8 cellular contexts compared by ENCODE assay signal in the genomic region with DNA sequence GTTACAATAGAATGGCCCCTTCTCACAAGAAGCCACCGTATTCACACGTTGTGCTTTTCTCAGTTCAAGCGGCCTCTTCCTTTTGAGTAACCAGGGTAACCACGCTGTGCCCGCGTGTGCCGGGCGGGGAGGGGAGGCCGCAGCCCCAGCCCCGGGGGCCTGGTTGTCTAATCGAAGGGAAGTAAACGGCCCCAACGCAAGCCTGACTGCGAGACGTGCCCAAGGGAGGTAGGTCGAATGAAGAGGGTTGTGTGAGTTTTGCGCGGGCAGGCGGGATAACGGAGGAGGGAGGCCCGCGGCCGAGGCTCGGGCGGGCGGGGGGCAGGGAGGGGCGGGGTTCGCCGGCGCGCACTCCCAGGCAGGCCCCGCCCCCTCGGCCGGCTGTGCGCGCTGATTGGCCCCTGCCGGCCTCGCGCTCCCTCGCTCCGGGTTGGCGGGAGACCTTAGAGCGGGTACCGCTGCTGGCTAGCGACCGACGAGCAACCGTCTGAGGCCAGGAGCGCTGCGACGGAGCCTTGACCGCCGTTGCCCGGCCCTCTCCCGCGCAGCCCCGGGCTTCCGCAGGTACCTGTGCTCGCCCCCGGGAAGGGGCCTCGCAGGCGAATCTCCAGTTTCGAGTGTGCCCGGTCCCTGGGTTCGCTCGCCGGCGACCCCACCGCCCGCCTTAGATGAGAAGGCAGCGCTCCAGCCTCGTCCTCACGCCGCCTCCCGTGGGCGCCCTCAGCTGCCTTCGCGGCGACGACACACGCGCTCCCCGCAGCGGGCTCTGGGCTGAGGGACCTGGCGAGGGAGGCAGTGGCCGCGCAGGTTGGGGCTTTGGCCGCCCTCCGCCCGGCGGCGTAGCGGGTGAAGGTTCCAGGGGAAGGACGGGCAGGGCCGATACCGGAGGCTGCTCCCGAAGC. TPM values are rescaled to one million over a fixed set of nuclear protein-coding genes. Genes with fewer than 3 reads are reported as not detected.
DNase-seq lines count a peak whose midpoint lies in the region; ATAC-seq and TF ChIP-seq lines count a peak whose summit lies in the region.

A gene (plus strand): TSS at position 451 of the 902 bp plus-strand sequence. CDS start 5,181 bp downstream, outside the sequence.

- H4K20me1 ChIP-seq in BLaER1 treated with 17β-estradiol and CSF1 and Interleukin-3, amounts not matched to agents 10 nM and 100 nM: peaks cover 0 to 16% (median 0%) of the 10 kb centered on the region in 11 experiments; a peak in 4 of 22 replicates

- peak within 1 kb of the TSS in 4 of 11 experiments; percentile 8 to 30 (median 23); a peak in 3 of 22 replicates for H3K9ac ChIP-seq in BLaER1 treated with 17β-estradiol and CSF1 and Interleukin-3, amounts not matched to agents 10 nM and 100 nM

- no peak within 1 kb of the TSS for H3K27ac ChIP-seq in BLaER1 treated with 17β-estradiol and CSF1 and Interleukin-3, amounts not matched to agents 10 nM and 100 nM
- no peak within 1 kb of the TSS for H3K27ac ChIP-seq in vagina

- peak within 1 kb of the TSS in 4 of 10 experiments; percentile 27 to 54 (median 38); a peak in 5 of 20 replicates for H3K4me3 ChIP-seq in BLaER1 treated with 17β-estradiol and CSF1 and Interleukin-3, amounts not matched to agents 10 nM and 100 nM
- peak within 1 kb of the TSS; percentile 47 to 51 for H3K4me3 ChIP-seq in vagina

- no peak for TF ChIP-seq CTCF in vagina (IDR thresholded peaks at IDR 0.05)

- intact Hi-C loops in left ventricle myocardium superior (cut with micrococcal nuclease): no loop called here
- intact Hi-C loops in vagina (cut with DNase I): no loop called here

- ATAC-seq in GM19397 (IDR thresholded peaks at IDR 0.05; ENCODE audit: unreplicated experiment): peak; percentile 85
- ATAC-seq in HG03565 (IDR thresholded peaks at IDR 0.05; ENCODE audit: unreplicated experiment): peak; percentile 59
- ATAC-seq in left ventricle myocardium superior: peak; percentile 96

- H3K36me3 ChIP-seq in BLaER1 treated with 17β-estradiol and CSF1 and Interleukin-3, amounts not matched to agents 10 nM and 100 nM: peaks cover 20 to 39% (median 28%) of the 10 kb centered on the region in 11 experiments
- peaks cover 0 to 4% of the 10 kb centered on the region in 2 donors for H3K36me3 ChIP-seq in vagina

- DNase-seq in T-helper 1 cell (peak; percentile 66 to 84 (median 73)), amygdala (lab: John Stamatoyannopoulos, UW) (peak in 44 of 56 donors; percentile 3 to 78 (median 38)), left ventricle myocardium superior (peak; percentile 87), renal cortical epithelial cell (ENCODE audit: low read depth) (peak; percentile 50), vagina (ENCODE audit: extremely low spot score in 2 of 2) (no peak)

- H3K9me3 ChIP-seq in BLaER1 treated with 17β-estradiol and CSF1 and Interleukin-3, amounts not matched to agents 10 nM and 100 nM (replicated peaks in 1 of 11): peaks cover 0 to 21% (median 8%) of the 10 kb centered on the region in 11 experiments; a peak in 14 of 22 replicates
- H3K9me3 ChIP-seq in vagina: no peaks in the 10 kb centered on the region

- H3K27me3 ChIP-seq in BLaER1 treated with 17β-estradiol and CSF1 and Interleukin-3, amounts not matched to agents 10 nM and 100 nM: no peaks in the 10 kb centered on the region
- H3K27me3 ChIP-seq in vagina: no peaks in the 10 kb centered on the region

- TF ChIP-seq POLR2A in vagina (IDR thresholded peaks at IDR 0.05): no peak

- H3K4me2 ChIP-seq in BLaER1 treated with 17β-estradiol and CSF1 and Interleukin-3, amounts not matched to agents 10 nM and 100 nM: peak within 1 kb of the TSS in 10 of 11 experiments; percentile 8 to 53 (median 42); a peak in 17 of 22 replicates

- H3K4me1 ChIP-seq in BLaER1 treated with 17β-estradiol and CSF1 and Interleukin-3, amounts not matched to agents 10 nM and 100 nM: peaks cover 0 to 15% (median 6%) of the 10 kb centered on the region in 10 experiments; a peak in 12 of 20 replicates
- peaks cover 15% of the 10 kb centered on the region for H3K4me1 ChIP-seq in vagina

RNA-seq across cellular contexts. Expression of the gene that starts here (rescaled TPM):
- total RNA-seq in left ventricle myocardium superior: 0.15 TPM
- 0.69 and 3.5 TPM in 2 replicates for total RNA-seq in renal cortical epithelial cell
- total RNA-seq in vagina: 5.2 TPM

Comparison
In these comparisons a context has a peak if more than half of its experiments do, and no peak if none do; other contexts are left out.
1. Peak in DNase-seq and ATAC-seq in left ventricle myocardium superior; RNA of the gene not detected or under 1 TPM.
2. DNase-seq: peak in T-helper 1 cell (5 of 5), amygdala (44 of 56) and renal cortical epithelial cell (single experiment); none in vagina (0 of 2).
3. Peak in every context shown above with its lines, with median percentiles within 50 percentile points of each other: ATAC-seq.